ENCODE assay signal across 18 cellular contexts in genomic region chr9:4585135-4585534, GRCh38.
A peak's percentile ranks its signal among the peaks of the same experiment; 100 is the strongest.
DNase-seq lines count a peak whose midpoint lies in the region; ATAC-seq and TF ChIP-seq lines count a peak whose summit lies in the region.
"Had no signal": no experiment of that assay in that cellular context is flagged by ENCODE, and none has a peak within 500 bp of the region (broad histone marks: within the 10 kb centered on the region; RNA-seq: fewer than 3 reads in every experiment).

No MANE protein-coding gene starts in this region.

- H3K27me3 ChIP-seq in endodermal cell (ENCODE audit: control insufficient read depth, insufficient read depth, low read length, poor library complexity, severe bottlenecking) (no peaks in the 10 kb centered on the region), right lobe of liver (no peaks in the 10 kb centered on the region), PC-3 (ENCODE audit: low read length) (no peaks in the 10 kb centered on the region)
- H3K27me3 ChIP-seq: MG63 had no signal

- H4K20me1 ChIP-seq in PC-3 (ENCODE audit: low read length), result no peaks in the 10 kb centered on the region

- H3K79me2 ChIP-seq in PC-3 (ENCODE audit: low read length), result no peaks in the 10 kb centered on the region

- H3F3A ChIP-seq in PC-3 (ENCODE audit: low read length, unreplicated experiment), result no peaks in the 10 kb centered on the region

- POLR2A ChIA-PET in PC-3 (lab: Charles Lee; ENCODE audit: unreplicated experiment), result no interaction called here

- TF ChIP-seq CTCF in endodermal cell (conservative IDR thresholded peaks at IDR 0.05) (no peak), right lobe of liver (IDR thresholded peaks at IDR 0.05) (no peak), PC-3 (conservative IDR thresholded peaks at IDR 0.05; ENCODE audit: low read depth, low read length) (no peak)

- no peaks in the 10 kb centered on the region for H3K4me1 ChIP-seq in endodermal cell (ENCODE audit: control insufficient read depth, insufficient read depth, low read length)
- peaks cover 0 to 68% (median 29%) of the 10 kb centered on the region in 4 donors for H3K4me1 ChIP-seq in right lobe of liver
- H3K4me1 ChIP-seq in PC-3 (ENCODE audit: insufficient read depth, low read length), result no peaks in the 10 kb centered on the region

- H3K4me3 Mint-ChIP-seq in endodermal cell, result no peak overlapping the region
- H3K4me3 Mint-ChIP-seq: CD14-positive monocyte had no signal

- peaks cover 12% of the 10 kb centered on the region for H3K36me3 Mint-ChIP-seq in endodermal cell (ENCODE audit: low read depth)
- H3K36me3 Mint-ChIP-seq: CD14-positive monocyte had no signal

- no peak for TF ChIP-seq POLR2A in right lobe of liver (IDR thresholded peaks at IDR 0.05)

- H3K27me3 Mint-ChIP-seq in endodermal cell (ENCODE audit: insufficient read depth), result no peaks in the 10 kb centered on the region

- H3K9me3 ChIP-seq in endodermal cell (ENCODE audit: control insufficient read depth, low read length) (no peaks in the 10 kb centered on the region), right lobe of liver (no peaks in the 10 kb centered on the region), PC-3 (ENCODE audit: low read length) (no peaks in the 10 kb centered on the region)
- H3K9me3 ChIP-seq: MG63 had no signal

- H3K36me3 ChIP-seq in endodermal cell (ENCODE audit: control insufficient read depth, insufficient read depth, low read length), result peaks cover 59% of the 10 kb centered on the region
- H3K36me3 ChIP-seq in right lobe of liver, result peaks cover 0 to 13% (median 0%) of the 10 kb centered on the region in 4 donors
- H3K36me3 ChIP-seq in PC-3 (ENCODE audit: low read depth, low read length), result no peaks in the 10 kb centered on the region
- H3K36me3 ChIP-seq: MG63 had no signal

- intact Hi-C loops in right lobe of liver (cut with DNase I) (no loop called here), PC-3 (cut with micrococcal nuclease) (no loop called here)

- H2AFZ ChIP-seq in PC-3 (ENCODE audit: low read length), result no peak overlapping the region

- H3K9ac ChIP-seq in endodermal cell (ENCODE audit: extremely low read depth, low read length, poor library complexity, severe bottlenecking) (no peak overlapping the region), PC-3 (ENCODE audit: low read length) (no peak overlapping the region)

- no peak overlapping the region for H3K27ac Mint-ChIP-seq in endodermal cell
- H3K27ac Mint-ChIP-seq: CD14-positive monocyte had no signal

- H3K27ac ChIP-seq in endodermal cell (ENCODE audit: low read depth, low read length) (no peak overlapping the region), right lobe of liver (peak overlapping the region; percentile 65 to 97 (median 94)), PC-3 (ENCODE audit: low read length) (no peak overlapping the region)

- CTCF ChIA-PET in PC-3 (lab: Charles Lee), result no interaction called here

- H3K4me3 ChIP-seq in endodermal cell (ENCODE audit: low read length) (no peak overlapping the region), right lobe of liver (no peak overlapping the region), PC-3 (ENCODE audit: low read length) (no peak overlapping the region)
- H3K4me3 ChIP-seq: MG63 had no signal

- no peak overlapping the region for H3K4me2 ChIP-seq in PC-3 (ENCODE audit: low read length)

- ATAC-seq in right lobe of liver (peak in 3 of 4 donors; percentile 6 to 15 (median 8)), GM21723 (IDR thresholded peaks at IDR 0.05; ENCODE audit: unreplicated experiment) (no peak), PC-3 (no peak)

- H3K4me1 Mint-ChIP-seq in endodermal cell, result no peaks in the 10 kb centered on the region
- H3K4me1 Mint-ChIP-seq: CD14-positive monocyte had no signal

- DNase-seq in ELF-1 (ENCODE audit: low read depth, low spot score), result peak; percentile 7
- DNase-seq in M059J (ENCODE audit: low read depth), result peak; percentile 17
- DNase-seq in endodermal cell, result peak; percentile 64
- peak in 1 of 3 donors; percentile 56 for DNase-seq in right lobe of liver
- DNase-seq in NOMO-1 (lab: John Stamatoyannopoulos, UW; ENCODE audit: unreplicated experiment in 2 of 2), result no peak
- no peak for DNase-seq in effector CD4-positive, alpha-beta T cell
- no peak for DNase-seq in PC-3
- DNase-seq: DMS 273 treated with DMSO at 0.1 percent for 48 hours, KG1, MG63, NCI-H1092 treated with DMSO at 0.1 percent for 48 hours, NCI-H1694, NCI-H2107, NCI-H2227 treated with DMSO at 0.1 percent for 48 hours, NCI-H524, SHP77 had no signal

- 90 to 93% methylated on average over 4 to 5 of the region's 5 CpGs for WGBS in endodermal cell (ENCODE audit: insufficient coverage in 1 of 2, insufficient read length in 1 of 2), 2 experiments
- WGBS in right lobe of liver (ENCODE audit: insufficient coverage, low coverage, low lambda C conversion rate, missing lambda C conversion rate), result 61% methylated on average over 3 of the region's 5 CpGs

- H3K9me3 Mint-ChIP-seq in endodermal cell, result no peaks in the 10 kb centered on the region
- H3K9me3 Mint-ChIP-seq: CD14-positive monocyte had no signal

- no peaks in the 10 kb centered on the region for H3K9me2 ChIP-seq in PC-3 (replicated peaks; ENCODE audit: low read length)

- no TSS peak for BruUV-seq in PC-3 (replicated peaks; lab: Mats Ljungman, UMichigan)

Comparison
In these comparisons a context has a peak if more than half of its experiments do, and no peak if none do; other contexts are left out.
1. DNase-seq: peak in ELF-1 (single experiment), M059J (single experiment) and endodermal cell (single experiment); none in NOMO-1 (0 of 2), effector CD4-positive, alpha-beta T cell (single experiment) and PC-3 (single experiment).
2. H3K27ac ChIP-seq: peak in right lobe of liver (3 of 3); none in endodermal cell (single experiment) and PC-3 (single experiment).
3. ATAC-seq: peak in right lobe of liver (3 of 4); none in GM21723 (single experiment) and PC-3 (single experiment).